Comparison of ENCODE assay signal across 10 cellular contexts in genomic region chr3:109275702-109276293, GRCh38. TPM values are rescaled to one million over a fixed set of nuclear protein-coding genes. Genes with fewer than 3 reads are reported as not detected.
DNase-seq lines count a peak whose midpoint lies in the region; ATAC-seq and TF ChIP-seq lines count a peak whose summit lies in the region.
"Had no signal": no experiment of that assay in that cellular context is flagged by ENCODE, and none has a peak within 500 bp of the region (broad histone marks: within the 10 kb centered on the region; RNA-seq: fewer than 3 reads in every experiment).

No MANE protein-coding gene starts in this region.

- H3K9me3 ChIP-seq in Karpas-422 (ENCODE audit: low read length): no peaks in the 10 kb centered on the region

- TF ChIP-seq CTCF in astrocyte of the spinal cord (IDR thresholded peaks at IDR 0.05; ENCODE audit: low read depth, low read length): peak; percentile 78

- H3K79me2 ChIP-seq in Karpas-422 (ENCODE audit: low read length): no peaks in the 10 kb centered on the region

- H3K9me2 ChIP-seq in Karpas-422 (replicated peaks; ENCODE audit: insufficient read depth, low read length): no peaks in the 10 kb centered on the region

- no peak overlapping the region for H3K9ac ChIP-seq in Karpas-422 (ENCODE audit: low read length)

- no peak overlapping the region for H2AFZ ChIP-seq in Karpas-422 (ENCODE audit: low read length)

- no peaks in the 10 kb centered on the region for H3K36me3 Mint-ChIP-seq in activated CD8-positive, alpha-beta memory T cell treated with anti-CD3 and anti-CD28 coated beads, Interleukin-2, amount 10 ng/mL, durations not matched to agents 7 days and 5 days
- H3K36me3 Mint-ChIP-seq: CD4-positive, CD25-positive, alpha-beta regulatory T cell had no signal

- H3K4me2 ChIP-seq in Karpas-422 (ENCODE audit: low read depth, low read length, poor library complexity, severe bottlenecking): no peak overlapping the region

- DNase-seq in NCI-H1105 treated with DMSO at 0.1 percent for 48 hours (lab: John Stamatoyannopoulos, UW): peak; percentile 6
- no peak for DNase-seq in NCI-H1105 (lab: John Stamatoyannopoulos, UW)
- peak; percentile 43 for DNase-seq in Karpas-422
- peak; percentile 60 for DNase-seq in astrocyte of the spinal cord (ENCODE audit: low read depth, low spot score)
- peak; percentile 67 for DNase-seq in left lobe of liver (ENCODE audit: low spot score)
- no peak for DNase-seq in middle frontal gyrus (ENCODE audit: extremely low spot score, low spot score)
- DNase-seq in activated CD8-positive, alpha-beta memory T cell treated with anti-CD3 and anti-CD28 coated beads, Interleukin-2, amount 10 ng/mL, durations not matched to agents 7 days and 5 days: no peak
- no peak for DNase-seq in NOMO-1 treated with DMSO at 0.1 percent for 48 hours (lab: John Stamatoyannopoulos, UW; ENCODE audit: unreplicated experiment)

- no peaks in the 10 kb centered on the region for H3K4me1 Mint-ChIP-seq in activated CD8-positive, alpha-beta memory T cell treated with anti-CD3 and anti-CD28 coated beads, Interleukin-2, amount 10 ng/mL, durations not matched to agents 7 days and 5 days
- H3K4me1 Mint-ChIP-seq: CD4-positive, CD25-positive, alpha-beta regulatory T cell had no signal

- H3K36me3 ChIP-seq in Karpas-422 (ENCODE audit: insufficient read depth, low read length): no peaks in the 10 kb centered on the region

- H4K20me1 ChIP-seq in Karpas-422 (ENCODE audit: insufficient read depth, low read depth, low read length): no peaks in the 10 kb centered on the region

- H3K4me3 ChIP-seq in Karpas-422 (ENCODE audit: low read length) (no peak overlapping the region), astrocyte of the spinal cord (ENCODE audit: low read depth, low read length) (no peak overlapping the region)

- H3K4me3 Mint-ChIP-seq in activated CD8-positive, alpha-beta memory T cell treated with anti-CD3 and anti-CD28 coated beads, Interleukin-2, amount 10 ng/mL, durations not matched to agents 7 days and 5 days: no peak overlapping the region
- H3K4me3 Mint-ChIP-seq: CD4-positive, CD25-positive, alpha-beta regulatory T cell had no signal

- CTCF ChIA-PET in activated CD8-positive, alpha-beta memory T cell treated with anti-CD3 and anti-CD28 coated beads, Interleukin-2, amount 10 ng/mL, durations not matched to agents 7 days and 5 days (lab: Charles Lee): interaction anchor here (1.2 kb wide), 1 partner anchor 12 kb away, joined by 3 read pairs; no protein-coding TSS in a partner anchor

- H3K27me3 ChIP-seq in Karpas-422 (ENCODE audit: low read length): no peaks in the 10 kb centered on the region

- ATAC-seq in left lobe of liver: peak; percentile 100
- no peak for ATAC-seq in activated CD8-positive, alpha-beta memory T cell treated with anti-CD3 and anti-CD28 coated beads, Interleukin-2, amount 10 ng/mL, durations not matched to agents 7 days and 5 days

- no peak overlapping the region for H3K27ac Mint-ChIP-seq in activated CD8-positive, alpha-beta memory T cell treated with anti-CD3 and anti-CD28 coated beads, Interleukin-2, amount 10 ng/mL, durations not matched to agents 7 days and 5 days

- H3K27ac ChIP-seq in Karpas-422 (ENCODE audit: low read length): no peak overlapping the region

- in situ Hi-C loops in astrocyte of the spinal cord (cut with HindIII; ENCODE audit: low sequenced_read_pairs): no loop called here

- peaks cover 2% of the 10 kb centered on the region for H3K27me3 Mint-ChIP-seq in activated CD8-positive, alpha-beta memory T cell treated with anti-CD3 and anti-CD28 coated beads, Interleukin-2, amount 10 ng/mL, durations not matched to agents 7 days and 5 days
- H3K27me3 Mint-ChIP-seq: CD4-positive, CD25-positive, alpha-beta regulatory T cell had no signal

- H3K4me1 ChIP-seq in Karpas-422 (ENCODE audit: low read length): no peaks in the 10 kb centered on the region

- no peaks in the 10 kb centered on the region for H3K9me3 Mint-ChIP-seq in activated CD8-positive, alpha-beta memory T cell treated with anti-CD3 and anti-CD28 coated beads, Interleukin-2, amount 10 ng/mL, durations not matched to agents 7 days and 5 days (ENCODE audit: low read depth)

RNA-seq across cellular contexts. Expression of gene DPPA2, which starts 40.5 kb away (rescaled TPM):
- total RNA-seq in Karpas-422 (2014; rRNA removed; shearing (Covaris generic); ENCODE audit: low replicate concordance): not detected in 2 replicates
- not detected for total RNA-seq in left lobe of liver
- total RNA-seq in activated CD8-positive, alpha-beta memory T cell treated with anti-CD3 and anti-CD28 coated beads, Interleukin-2, amount 10 ng/mL, durations not matched to agents 7 days and 5 days: not detected
- total RNA-seq: activated CD8-positive, alpha-beta memory T cell treated with anti-CD3 and anti-CD28 coated beads for 36 hours; CD4-positive, CD25-positive, alpha-beta regulatory T cell had no signal

Comparison
In these comparisons a context has a peak if more than half of its experiments do, and no peak if none do; other contexts are left out.
1. DNase-seq: peak in NCI-H1105 treated with DMSO at 0.1 percent for 48 hours (single experiment), Karpas-422 (single experiment), astrocyte of the spinal cord (single experiment) and left lobe of liver (single experiment); none in NCI-H1105 (single experiment), middle frontal gyrus (single experiment), activated CD8-positive, alpha-beta memory T cell treated with anti-CD3 and anti-CD28 coated beads, Interleukin-2, amount 10 ng/mL, durations not matched to agents 7 days and 5 days (single experiment) and NOMO-1 treated with DMSO at 0.1 percent for 48 hours (single experiment).